8 cellular contexts compared by ENCODE assay signal in genomic region chr12:67710582-67710981, GRCh38.
DNase-seq lines count a peak whose midpoint lies in the region; ATAC-seq and TF ChIP-seq lines count a peak whose summit lies in the region.

No MANE protein-coding gene starts in this region.

- no peak for TF ChIP-seq CTCF in foreskin fibroblast (IDR thresholded peaks at IDR 0.05; ENCODE audit: low read depth, low read length)
- no peak for TF ChIP-seq CTCF in lower leg skin (IDR thresholded peaks at IDR 0.05)

- no peak for TF ChIP-seq POLR2A in lower leg skin (IDR thresholded peaks at IDR 0.05)

- ATAC-seq in GM21447 (IDR thresholded peaks at IDR 0.05; ENCODE audit: unreplicated experiment) (peak; percentile 99), HG03558 (IDR thresholded peaks at IDR 0.05; ENCODE audit: extremely low read depth, unreplicated experiment) (peak; percentile 93)

- peak; percentile 75 for DNase-seq in ELR (ENCODE audit: low read depth)
- peak; percentile 74 to 76 for DNase-seq in foreskin fibroblast
- no peak for DNase-seq in lower leg skin (ENCODE audit: low spot score in 2 of 2)
- no peak for DNase-seq in hepatic stellate cell (ENCODE audit: low spot score)
- DNase-seq in NK-92 treated with Interleukin-12 subunit alpha and Interleukin-12 subunit beta, amount 100 ng/mL, for 24 hours (lab: John Stamatoyannopoulos, UW): no peak
- no peak for DNase-seq in activated CD4-positive, CD25-positive, alpha-beta regulatory T cell treated with anti-CD3 and anti-CD28 coated beads, Interleukin-2, amount 50 U/mL, for 72 hours

- WGBS in lower leg skin, 2 donors: 51 to 81% methylated on average over 3 of the region's 3 CpGs

- intact Hi-C loops in lower leg skin (cut with DNase I; ENCODE audit: low total_unique reads): no loop called here

- H3K4me3 ChIP-seq in foreskin fibroblast (ENCODE audit: low read depth in 1 of 2, low read length in 2 of 2): no peak overlapping the region
- H3K4me3 ChIP-seq in lower leg skin (ENCODE audit: low read depth, poor library complexity, severe bottlenecking): no peak overlapping the region

Comparison
In these comparisons a context has a peak if more than half of its experiments do, and no peak if none do; other contexts are left out.
1. DNase-seq: peak in ELR (single experiment) and foreskin fibroblast (2 of 2); none in lower leg skin (0 of 2), hepatic stellate cell (single experiment), NK-92 treated with Interleukin-12 subunit alpha and Interleukin-12 subunit beta, amount 100 ng/mL, for 24 hours (single experiment) and activated CD4-positive, CD25-positive, alpha-beta regulatory T cell treated with anti-CD3 and anti-CD28 coated beads, Interleukin-2, amount 50 U/mL, for 72 hours (single experiment).